Comparison of ENCODE assay signal across 8 cellular contexts in genomic region chr6:158792505-158792904, GRCh38. TPM values are rescaled to one million over a fixed set of nuclear protein-coding genes. Genes with fewer than 3 reads are reported as not detected.
DNase-seq lines count a peak whose midpoint lies in the region; ATAC-seq and TF ChIP-seq lines count a peak whose summit lies in the region.
"Not testable (repeated sequence)": the region's sequence is repeated elsewhere in the genome, so short reads cannot be mapped to it uniquely, and the experiment has no call there.

No MANE protein-coding gene starts in this region.

- TF ChIP-seq CTCF in CD4-positive, alpha-beta T cell (IDR thresholded peaks at IDR 0.05), result not testable (repeated sequence)

- not testable (repeated sequence) for ATAC-seq in CD4-positive, alpha-beta T cell (ENCODE audit: poor library complexity); T-cell (replicated peaks in 1 of 4); natural killer cell treated with Interleukin-12 subunit alpha and Interleukin-12 subunit beta and Interleukin-15 and Interleukin-18, amount 100 ng/mL, for 72 hours; stimulated activated naive CD8-positive, alpha-beta T cell treated with anti-CD3 and anti-CD28 coated beads, Interleukin-15, amount 100 ng/mL, for 72 hours

- intact Hi-C loops in CD4-positive, alpha-beta T cell (cut with DNase I, micrococcal nuclease), result loop anchor here (2.0 to 10.0 kb wide), 3 partner anchors 78 to 180 kb away; no protein-coding TSS in a partner anchor

- not testable (repeated sequence) for H3K9me3 ChIP-seq in CD4-positive, alpha-beta T cell (ENCODE audit: control insufficient read depth, low read length)

- not testable (repeated sequence) for H3K27me3 ChIP-seq in CD4-positive, alpha-beta T cell (ENCODE audit: control insufficient read depth, insufficient read depth, low read length)

- CTCF ChIA-PET in CD4-positive, alpha-beta T cell (lab: Charles Lee), result interaction anchor here (1.0 to 2.0 kb wide), 4 partner anchors 12 to 178 kb away, joined by 3 to 7 read pairs (median 4); no protein-coding TSS in a partner anchor
- CTCF ChIA-PET in T-cell (lab: Charles Lee), result interaction anchor here (0.6 to 2.1 kb wide), 11 partner anchors 11 to 181 kb away, joined by 3 to 16 read pairs (median 4); no protein-coding TSS in a partner anchor

- not testable (repeated sequence) for DNase-seq in CD4-positive, alpha-beta T cell; T-cell; activated naive CD8-positive, alpha-beta T cell treated with anti-CD3 and anti-CD28 coated beads for 36 hours; epithelial cell of prostate (ENCODE audit: low read depth, low spot score); natural killer cell treated with Interleukin-12 subunit alpha and Interleukin-12 subunit beta and Interleukin-15 and Interleukin-18, amount 100 ng/mL, for 72 hours (ENCODE audit: low spot score); stimulated activated naive CD8-positive, alpha-beta T cell treated with anti-CD3 and anti-CD28 coated beads, Interleukin-15, amount 100 ng/mL, for 72 hours
- peak; percentile 32 for DNase-seq in activated CD8-positive, alpha-beta memory T cell treated with anti-CD3 and anti-CD28 coated beads for 24 hours

- peaks cover 62% of the 10 kb centered on the region for H3K36me3 Mint-ChIP-seq in CD4-positive, alpha-beta T cell (ENCODE audit: low read depth)
- not testable (repeated sequence) for H3K36me3 Mint-ChIP-seq in IgD-negative memory B cell; natural killer cell treated with Interleukin-12 subunit alpha and Interleukin-12 subunit beta and Interleukin-15 and Interleukin-18, amount 100 ng/mL, for 72 hours
- H3K36me3 Mint-ChIP-seq in T-cell, result peaks cover 50% of the 10 kb centered on the region
- H3K36me3 Mint-ChIP-seq in activated naive CD8-positive, alpha-beta T cell treated with anti-CD3 and anti-CD28 coated beads for 36 hours, result peaks cover 64% of the 10 kb centered on the region

- POLR2A ChIA-PET in CD4-positive, alpha-beta T cell (lab: Charles Lee), result interaction anchor here (1.5 to 3.3 kb wide), 2 partner anchors 21 to 77 kb away, joined by 4 to 13 read pairs; no protein-coding TSS in a partner anchor
- POLR2A ChIA-PET in T-cell (lab: Charles Lee), result interaction anchor here in 1 of 2 donors (5.0 kb wide), 1 partner anchor 20 kb away, joined by 29 read pairs; no protein-coding TSS in a partner anchor

- H3K27me3 Mint-ChIP-seq in CD4-positive, alpha-beta T cell; IgD-negative memory B cell; T-cell; activated naive CD8-positive, alpha-beta T cell treated with anti-CD3 and anti-CD28 coated beads for 36 hours; natural killer cell treated with Interleukin-12 subunit alpha and Interleukin-12 subunit beta and Interleukin-15 and Interleukin-18, amount 100 ng/mL, for 72 hours; stimulated activated naive CD8-positive, alpha-beta T cell treated with anti-CD3 and anti-CD28 coated beads, Interleukin-15, amount 100 ng/mL, for 72 hours: not testable (repeated sequence)

- H3K27ac Mint-ChIP-seq in CD4-positive, alpha-beta T cell, result peak overlapping the region; percentile 73
- peak overlapping the region; percentile 33 to 84 (median 79) for H3K27ac Mint-ChIP-seq in IgD-negative memory B cell
- H3K27ac Mint-ChIP-seq in T-cell, result peak overlapping the region; percentile 66 to 95
- H3K27ac Mint-ChIP-seq in activated naive CD8-positive, alpha-beta T cell treated with anti-CD3 and anti-CD28 coated beads for 36 hours, result peak overlapping the region; percentile 75
- peak overlapping the region; percentile 23 to 25 for H3K27ac Mint-ChIP-seq in natural killer cell treated with Interleukin-12 subunit alpha and Interleukin-12 subunit beta and Interleukin-15 and Interleukin-18, amount 100 ng/mL, for 72 hours
- peak overlapping the region; percentile 25 to 87 for H3K27ac Mint-ChIP-seq in stimulated activated naive CD8-positive, alpha-beta T cell treated with anti-CD3 and anti-CD28 coated beads, Interleukin-15, amount 100 ng/mL, for 72 hours

- H3K4me1 Mint-ChIP-seq in CD4-positive, alpha-beta T cell (ENCODE audit: low read depth), result peaks cover 85% of the 10 kb centered on the region
- H3K4me1 Mint-ChIP-seq in IgD-negative memory B cell (peaks cover 72 to 79% (median 73%) of the 10 kb centered on the region in 3 donors), T-cell (peaks cover 79 to 92% (median 84%) of the 10 kb centered on the region in 3 donors)
- peaks cover 79% of the 10 kb centered on the region for H3K4me1 Mint-ChIP-seq in activated naive CD8-positive, alpha-beta T cell treated with anti-CD3 and anti-CD28 coated beads for 36 hours
- H3K4me1 Mint-ChIP-seq in natural killer cell treated with Interleukin-12 subunit alpha and Interleukin-12 subunit beta and Interleukin-15 and Interleukin-18, amount 100 ng/mL, for 72 hours (ENCODE audit: low read depth in 2 of 2), result peaks cover 51 to 55% of the 10 kb centered on the region in 2 donors
- peaks cover 86% of the 10 kb centered on the region for H3K4me1 Mint-ChIP-seq in stimulated activated naive CD8-positive, alpha-beta T cell treated with anti-CD3 and anti-CD28 coated beads, Interleukin-15, amount 100 ng/mL, for 72 hours

- H3K9me3 Mint-ChIP-seq in CD4-positive, alpha-beta T cell; IgD-negative memory B cell; T-cell; activated naive CD8-positive, alpha-beta T cell treated with anti-CD3 and anti-CD28 coated beads for 36 hours; natural killer cell treated with Interleukin-12 subunit alpha and Interleukin-12 subunit beta and Interleukin-15 and Interleukin-18, amount 100 ng/mL, for 72 hours; stimulated activated naive CD8-positive, alpha-beta T cell treated with anti-CD3 and anti-CD28 coated beads, Interleukin-15, amount 100 ng/mL, for 72 hours: not testable (repeated sequence)

- H3K4me3 Mint-ChIP-seq in CD4-positive, alpha-beta T cell; activated naive CD8-positive, alpha-beta T cell treated with anti-CD3 and anti-CD28 coated beads for 36 hours; natural killer cell treated with Interleukin-12 subunit alpha and Interleukin-12 subunit beta and Interleukin-15 and Interleukin-18, amount 100 ng/mL, for 72 hours; stimulated activated naive CD8-positive, alpha-beta T cell treated with anti-CD3 and anti-CD28 coated beads, Interleukin-15, amount 100 ng/mL, for 72 hours: not testable (repeated sequence)
- H3K4me3 Mint-ChIP-seq in IgD-negative memory B cell (peak overlapping the region; percentile 50 to 89 (median 66)), T-cell (peak overlapping the region in 1 of 3 donors; percentile 10)

- H3K27ac ChIP-seq in CD4-positive, alpha-beta T cell (ENCODE audit: low read depth, low read length), result not testable (repeated sequence)
- H3K27ac ChIP-seq in epithelial cell of prostate, result peak overlapping the region; percentile 19

RNA-seq across cellular contexts. Expression of gene EZR, which starts 26.7 kb away (rescaled TPM):
- total RNA-seq in CD4-positive, alpha-beta T cell, result 100 to 1,000 TPM; 434 to 449 TPM
- polyA plus RNA-seq in IgD-negative memory B cell, result 588 TPM
- 100 to 1,000 TPM; 176 to 286 (median 272) TPM for total RNA-seq in T-cell
- total RNA-seq in activated naive CD8-positive, alpha-beta T cell treated with anti-CD3 and anti-CD28 coated beads for 36 hours, result 100 to 1,000 TPM; 218 to 227 TPM
- total RNA-seq in natural killer cell treated with Interleukin-12 subunit alpha and Interleukin-12 subunit beta and Interleukin-15 and Interleukin-18, amount 100 ng/mL, for 72 hours, result 100 to 1,000 TPM in 1 of 2 donors, 10 to 100 TPM in 1; 71.0 to 135 TPM

Comparison
In these comparisons a context has a peak if more than half of its experiments do, and no peak if none do; other contexts are left out.
1. H3K27ac Mint-ChIP-seq: peak in every context shown above with its lines; median percentile 80 in T-cell; 79 in IgD-negative memory B cell; 75 in activated naive CD8-positive, alpha-beta T cell treated with anti-CD3 and anti-CD28 coated beads for 36 hours; 73 in CD4-positive, alpha-beta T cell; 56 in stimulated activated naive CD8-positive, alpha-beta T cell treated with anti-CD3 and anti-CD28 coated beads, Interleukin-15, amount 100 ng/mL, for 72 hours; 24 in natural killer cell treated with Interleukin-12 subunit alpha and Interleukin-12 subunit beta and Interleukin-15 and Interleukin-18, amount 100 ng/mL, for 72 hours.